ENCODE assay signal across 19 cellular contexts in genomic region chr22:17300926-17301325, GRCh38.
"Had no signal": no experiment of that assay in that cellular context is flagged by ENCODE, and none has a peak within 500 bp of the region (broad histone marks: within the 10 kb centered on the region; RNA-seq: fewer than 3 reads in every experiment).

No MANE protein-coding gene starts in this region.

- H3K4me1 ChIP-seq: parathyroid adenoma, prostate gland, right atrium auricular region, transverse colon, upper lobe of right lung, vagina had no signal

- ATAC-seq: gastrocnemius medialis; mucosa of descending colon; natural killer cell treated with Interleukin-12 subunit alpha and Interleukin-12 subunit beta and Interleukin-15 and Interleukin-18, amount 100 ng/mL, for 72 hours; stimulated activated naive B cell treated with anti-CD40 and anti-IgM and Interleukin-4, amounts not matched to agents 10 μg/mL and 1 μg/mL and 100 μg/mL, for 72 hours; upper lobe of right lung had no signal

- H3K27me3 ChIP-seq: gastrocnemius medialis, right atrium auricular region, transverse colon, upper lobe of right lung, vagina had no signal

- H3K4me3 ChIP-seq: dorsolateral prefrontal cortex, gastrocnemius medialis, mucosa of descending colon, prostate gland, right atrium auricular region, transverse colon, upper lobe of right lung, vagina had no signal

- H3K27me3 Mint-ChIP-seq: naive B cell; stimulated activated naive B cell treated with anti-CD40 and anti-IgM and Interleukin-4, amounts not matched to agents 10 μg/mL and 1 μg/mL and 100 μg/mL, for 72 hours had no signal

- H3K27ac Mint-ChIP-seq: natural killer cell treated with Interleukin-12 subunit alpha and Interleukin-12 subunit beta and Interleukin-15 and Interleukin-18, amount 100 ng/mL, for 72 hours; stimulated activated naive CD8-positive, alpha-beta T cell treated with anti-CD3 and anti-CD28 coated beads, Interleukin-15, Interleukin-2, amounts not matched to agents 100 ng/mL and 50 ng/mL, for 24 hours had no signal

- H3K4me3 Mint-ChIP-seq: natural killer cell treated with Interleukin-12 subunit alpha and Interleukin-12 subunit beta and Interleukin-15 and Interleukin-18, amount 100 ng/mL, for 72 hours; neural crest cell; stimulated activated naive B cell treated with anti-CD40 and anti-IgM and Interleukin-4, amounts not matched to agents 10 μg/mL and 1 μg/mL and 100 μg/mL, for 72 hours; stimulated activated naive CD8-positive, alpha-beta T cell treated with anti-CD3 and anti-CD28 coated beads, Interleukin-15, Interleukin-2, amounts not matched to agents 100 ng/mL and 50 ng/mL, for 24 hours had no signal

- H3K27ac ChIP-seq: dorsolateral prefrontal cortex, gastrocnemius medialis, parathyroid adenoma, prostate gland, right atrium auricular region, transverse colon, upper lobe of right lung, vagina had no signal

- H3K36me3 ChIP-seq: gastrocnemius medialis, prostate gland, right atrium auricular region, transverse colon, upper lobe of right lung, vagina had no signal

- H3K9me3 ChIP-seq: gastrocnemius medialis, prostate gland, right atrium auricular region, transverse colon, upper lobe of right lung, vagina had no signal

- H3K9me3 Mint-ChIP-seq: natural killer cell treated with Interleukin-12 subunit alpha and Interleukin-12 subunit beta and Interleukin-15 and Interleukin-18, amount 100 ng/mL, for 72 hours; neural crest cell had no signal

- H3K36me3 Mint-ChIP-seq: naive B cell; natural killer cell treated with Interleukin-12 subunit alpha and Interleukin-12 subunit beta and Interleukin-15 and Interleukin-18, amount 100 ng/mL, for 72 hours; stimulated activated naive B cell treated with anti-CD40 and anti-IgM and Interleukin-4, amounts not matched to agents 10 μg/mL and 1 μg/mL and 100 μg/mL, for 72 hours had no signal

- DNase-seq: dorsolateral prefrontal cortex; effector CD4-positive, alpha-beta T cell; gastrocnemius medialis; mammary epithelial cell; mucosa of descending colon; naive B cell; small intestine; stimulated activated CD4-positive, alpha-beta T cell treated with anti-CD3 and anti-CD28 coated beads, Interleukin-15, amount 100 ng/mL, for 24 hours; stimulated activated CD4-positive, alpha-beta T cell treated with anti-CD3 and anti-CD28 coated beads, Interleukin-2, amount 100 ng/mL, for 48 hours; stimulated activated naive B cell treated with anti-CD40 and anti-IgM and Interleukin-4, amounts not matched to agents 10 μg/mL and 1 μg/mL and 100 μg/mL, for 72 hours; transverse colon; upper lobe of right lung had no signal
